Comparison of ENCODE assay signal across 8 cellular contexts in genomic region chr4:336893-337142, GRCh38.
DNase-seq lines count a peak whose midpoint lies in the region; ATAC-seq lines count a peak whose summit lies in the region.

No MANE protein-coding gene starts in this region.

- H2AFZ ChIP-seq in neuron (ENCODE audit: low read depth, low read length), result peak overlapping the region; percentile 97

- peaks cover 21% of the 10 kb centered on the region for H3K27me3 ChIP-seq in NT2/D1 (ENCODE audit: insufficient read depth, insufficient read length)
- no peaks in the 10 kb centered on the region for H3K27me3 ChIP-seq in endocrine pancreas (ENCODE audit: control insufficient read depth, insufficient read depth, low read length)
- no peaks in the 10 kb centered on the region for H3K27me3 ChIP-seq in neuron (ENCODE audit: insufficient read depth, low read length)

- no peaks in the 10 kb centered on the region for H3K9me3 ChIP-seq in NT2/D1 (ENCODE audit: insufficient read depth, low read length)
- no peaks in the 10 kb centered on the region for H3K9me3 ChIP-seq in endocrine pancreas (ENCODE audit: control insufficient read depth, low read length)
- H3K9me3 ChIP-seq in neuron (ENCODE audit: low read length), result peaks cover 20% of the 10 kb centered on the region

- H3K4me3 ChIP-seq in NT2/D1 (ENCODE audit: insufficient read length, low read depth) (peak overlapping the region; percentile 98), endocrine pancreas (ENCODE audit: control insufficient read depth, insufficient read depth, low read length) (no peak overlapping the region), neuron (ENCODE audit: low read length) (peak overlapping the region; percentile 78)

- H3K4me1 ChIP-seq in NT2/D1 (ENCODE audit: insufficient read depth, insufficient read length) (peaks cover 3% of the 10 kb centered on the region), endocrine pancreas (ENCODE audit: control insufficient read depth, insufficient read depth, low read length) (no peaks in the 10 kb centered on the region), neuron (ENCODE audit: insufficient read depth, low read length) (peaks cover 9% of the 10 kb centered on the region)

- H3K36me3 ChIP-seq in NT2/D1 (ENCODE audit: insufficient read depth, insufficient read length, low read length) (peaks cover 23% of the 10 kb centered on the region), endocrine pancreas (ENCODE audit: control insufficient read depth, insufficient read depth, low read length) (no peaks in the 10 kb centered on the region), neuron (ENCODE audit: insufficient read depth, low read length) (peaks cover 14% of the 10 kb centered on the region)

- ATAC-seq in GM21423 (IDR thresholded peaks at IDR 0.05; ENCODE audit: unreplicated experiment) (peak; percentile 3), HG03565 (IDR thresholded peaks at IDR 0.05; ENCODE audit: unreplicated experiment) (no peak)

- H3K9ac ChIP-seq in NT2/D1 (ENCODE audit: insufficient read length, low read depth) (peak overlapping the region; percentile 95), endocrine pancreas (ENCODE audit: control insufficient read depth, insufficient read depth, low read length) (peak overlapping the region; percentile 45)

- DNase-seq in NT2/D1 (ENCODE audit: low read depth, low spot score), result no peak
- no peak for DNase-seq in NCI-H1694 (lab: John Stamatoyannopoulos, UW)
- DNase-seq in OCI-M2 (lab: John Stamatoyannopoulos, UW; ENCODE audit: unreplicated experiment), result no peak
- DNase-seq in stimulated activated CD4-positive, alpha-beta T cell treated with anti-CD3 and anti-CD28 coated beads, Interleukin-12 subunit alpha, Interleukin-12 subunit beta, amount 100 ng/mL, for 4 hours, result no peak
